ENCODE assay signal across 12 cellular contexts in genomic region chr1:108433404-108433803, GRCh38. TPM values are rescaled to one million over a fixed set of nuclear protein-coding genes. Genes with fewer than 3 reads are reported as not detected.
"Had no signal": no experiment of that assay in that cellular context is flagged by ENCODE, and none has a peak within 500 bp of the region (broad histone marks: within the 10 kb centered on the region; RNA-seq: fewer than 3 reads in every experiment).

No MANE protein-coding gene starts in this region.

RNA-seq across cellular contexts. Expression of gene NBPF6, which starts 16.7 kb away (rescaled TPM):
- total RNA-seq: stomach, subcutaneous adipose tissue, suprapubic skin, temporal lobe, thoracic aorta, thyroid gland, upper lobe of left lung, upper lobe of right lung, ureter, urinary bladder, uterus, vagina had no signal
- polyA plus RNA-seq: stomach, urinary bladder had no signal
